Comparison of ENCODE assay signal across 1 cellular context in the genomic region with DNA sequence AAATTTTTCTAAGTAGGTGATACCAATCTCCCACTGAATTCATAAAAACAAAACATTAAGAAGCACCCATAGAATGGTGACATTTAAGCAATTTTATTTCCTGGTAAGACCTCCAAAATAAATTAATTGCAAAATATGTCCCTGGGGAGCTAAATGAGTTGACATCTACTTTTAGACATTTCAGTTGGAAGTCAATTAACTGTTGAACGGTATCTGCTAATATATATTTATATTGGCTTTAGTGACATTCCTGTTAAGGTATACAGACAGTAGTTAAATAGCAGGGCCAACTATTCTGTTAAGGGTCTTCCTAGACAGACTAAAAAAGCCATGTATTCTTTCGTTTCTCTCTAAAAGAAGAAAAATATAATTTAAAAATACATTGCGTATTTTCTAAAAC.
TF ChIP-seq lines count a peak whose summit lies in the region.

A gene (plus strand): TSS at position 301 of the 400 bp plus-strand sequence. CDS start 139 bp downstream, outside the sequence.

TF ChIP-seq in GM23338, 12 proteins besides CTCF, POLR2A, EP300 and RAD21 (continued from another document):
- TF ChIP-seq, protein P1, sequence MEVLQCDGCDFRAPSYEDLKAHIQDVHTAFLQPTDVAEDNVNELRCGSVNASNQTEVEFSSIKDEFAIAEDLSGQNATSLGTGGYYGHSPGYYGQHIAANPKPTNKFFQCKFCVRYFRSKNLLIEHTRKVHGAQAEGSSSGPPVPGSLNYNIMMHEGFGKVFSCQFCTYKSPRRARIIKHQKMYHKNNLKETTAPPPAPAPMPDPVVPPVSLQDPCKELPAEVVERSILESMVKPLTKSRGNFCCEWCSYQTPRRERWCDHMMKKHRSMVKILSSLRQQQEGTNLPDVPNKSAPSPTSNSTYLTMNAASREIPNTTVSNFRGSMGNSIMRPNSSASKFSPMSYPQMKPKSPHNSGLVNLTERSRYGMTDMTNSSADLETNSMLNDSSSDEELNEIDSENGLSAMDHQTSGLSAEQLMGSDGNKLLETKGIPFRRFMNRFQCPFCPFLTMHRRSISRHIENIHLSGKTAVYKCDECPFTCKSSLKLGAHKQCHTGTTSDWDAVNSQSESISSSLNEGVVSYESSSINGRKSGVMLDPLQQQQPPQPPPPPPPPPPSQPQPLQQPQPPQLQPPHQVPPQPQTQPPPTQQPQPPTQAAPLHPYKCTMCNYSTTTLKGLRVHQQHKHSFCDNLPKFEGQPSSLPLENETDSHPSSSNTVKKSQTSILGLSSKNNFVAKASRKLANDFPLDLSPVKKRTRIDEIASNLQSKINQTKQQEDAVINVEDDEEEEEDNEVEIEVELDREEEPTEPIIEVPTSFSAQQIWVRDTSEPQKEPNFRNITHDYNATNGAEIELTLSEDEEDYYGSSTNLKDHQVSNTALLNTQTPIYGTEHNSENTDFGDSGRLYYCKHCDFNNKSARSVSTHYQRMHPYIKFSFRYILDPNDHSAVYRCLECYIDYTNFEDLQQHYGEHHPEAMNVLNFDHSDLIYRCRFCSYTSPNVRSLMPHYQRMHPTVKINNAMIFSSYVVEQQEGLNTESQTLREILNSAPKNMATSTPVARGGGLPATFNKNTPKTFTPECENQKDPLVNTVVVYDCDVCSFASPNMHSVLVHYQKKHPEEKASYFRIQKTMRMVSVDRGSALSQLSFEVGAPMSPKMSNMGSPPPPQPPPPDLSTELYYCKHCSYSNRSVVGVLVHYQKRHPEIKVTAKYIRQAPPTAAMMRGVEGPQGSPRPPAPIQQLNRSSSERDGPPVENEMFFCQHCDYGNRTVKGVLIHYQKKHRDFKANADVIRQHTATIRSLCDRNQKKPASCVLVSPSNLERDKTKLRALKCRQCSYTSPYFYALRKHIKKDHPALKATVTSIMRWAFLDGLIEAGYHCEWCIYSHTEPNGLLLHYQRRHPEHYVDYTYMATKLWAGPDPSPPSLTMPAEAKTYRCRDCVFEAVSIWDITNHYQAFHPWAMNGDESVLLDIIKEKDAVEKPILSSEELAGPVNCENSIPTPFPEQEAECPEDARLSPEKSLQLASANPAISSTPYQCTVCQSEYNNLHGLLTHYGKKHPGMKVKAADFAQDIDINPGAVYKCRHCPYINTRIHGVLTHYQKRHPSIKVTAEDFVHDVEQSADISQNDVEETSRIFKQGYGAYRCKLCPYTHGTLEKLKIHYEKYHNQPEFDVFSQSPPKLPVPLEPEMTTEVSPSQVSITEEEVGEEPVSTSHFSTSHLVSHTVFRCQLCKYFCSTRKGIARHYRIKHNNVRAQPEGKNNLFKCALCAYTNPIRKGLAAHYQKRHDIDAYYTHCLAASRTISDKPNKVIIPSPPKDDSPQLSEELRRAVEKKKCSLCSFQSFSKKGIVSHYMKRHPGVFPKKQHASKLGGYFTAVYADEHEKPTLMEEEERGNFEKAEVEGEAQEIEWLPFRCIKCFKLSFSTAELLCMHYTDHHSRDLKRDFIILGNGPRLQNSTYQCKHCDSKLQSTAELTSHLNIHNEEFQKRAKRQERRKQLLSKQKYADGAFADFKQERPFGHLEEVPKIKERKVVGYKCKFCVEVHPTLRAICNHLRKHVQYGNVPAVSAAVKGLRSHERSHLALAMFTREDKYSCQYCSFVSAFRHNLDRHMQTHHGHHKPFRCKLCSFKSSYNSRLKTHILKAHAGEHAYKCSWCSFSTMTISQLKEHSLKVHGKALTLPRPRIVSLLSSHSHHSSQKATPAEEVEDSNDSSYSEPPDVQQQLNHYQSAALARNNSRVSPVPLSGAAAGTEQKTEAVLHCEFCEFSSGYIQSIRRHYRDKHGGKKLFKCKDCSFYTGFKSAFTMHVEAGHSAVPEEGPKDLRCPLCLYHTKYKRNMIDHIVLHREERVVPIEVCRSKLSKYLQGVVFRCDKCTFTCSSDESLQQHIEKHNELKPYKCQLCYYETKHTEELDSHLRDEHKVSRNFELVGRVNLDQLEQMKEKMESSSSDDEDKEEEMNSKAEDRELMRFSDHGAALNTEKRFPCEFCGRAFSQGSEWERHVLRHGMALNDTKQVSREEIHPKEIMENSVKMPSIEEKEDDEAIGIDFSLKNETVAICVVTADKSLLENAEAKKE (CRISPR knock-in tag; IDR thresholded peaks at IDR 0.05): no peak
- no peak for TF ChIP-seq STAT1 (IDR thresholded peaks at IDR 0.05; ENCODE audit: unreplicated experiment)
- TF ChIP-seq JUNB (IDR thresholded peaks at IDR 0.05; ENCODE audit: unreplicated experiment): no peak
- TF ChIP-seq, protein P2, sequence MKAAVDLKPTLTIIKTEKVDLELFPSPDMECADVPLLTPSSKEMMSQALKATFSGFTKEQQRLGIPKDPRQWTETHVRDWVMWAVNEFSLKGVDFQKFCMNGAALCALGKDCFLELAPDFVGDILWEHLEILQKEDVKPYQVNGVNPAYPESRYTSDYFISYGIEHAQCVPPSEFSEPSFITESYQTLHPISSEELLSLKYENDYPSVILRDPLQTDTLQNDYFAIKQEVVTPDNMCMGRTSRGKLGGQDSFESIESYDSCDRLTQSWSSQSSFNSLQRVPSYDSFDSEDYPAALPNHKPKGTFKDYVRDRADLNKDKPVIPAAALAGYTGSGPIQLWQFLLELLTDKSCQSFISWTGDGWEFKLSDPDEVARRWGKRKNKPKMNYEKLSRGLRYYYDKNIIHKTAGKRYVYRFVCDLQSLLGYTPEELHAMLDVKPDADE (IDR thresholded peaks at IDR 0.05): no peak
- TF ChIP-seq EZH2phosphoT487 (IDR thresholded peaks at IDR 0.05; ENCODE audit: unreplicated experiment): no peak
- no peak for TF ChIP-seq POLR2AphosphoS5 (IDR thresholded peaks at IDR 0.05; ENCODE audit: low read depth)
